In genomic region chr22:25268902-25269301, GRCh38 we compare ENCODE assay signal across 2 cellular contexts.
DNase-seq lines count a peak whose midpoint lies in the region; FAIRE-seq and TF ChIP-seq lines count a peak whose summit lies in the region.
"Not testable (repeated sequence)": the region's sequence is repeated elsewhere in the genome, so short reads cannot be mapped to it uniquely, and the experiment has no call there.

No MANE protein-coding gene starts in this region.

- not testable (repeated sequence) for H3K9me3 ChIP-seq in HEK293 (ENCODE audit: control insufficient read depth, insufficient read depth, low read depth, low read length)

- TF ChIP-seq CTCF in HEK293 (tag by site-specific recombination; IDR thresholded peaks at IDR 0.05) = not testable (repeated sequence)

- not testable (repeated sequence) for H3K4me3 ChIP-seq in HEK293 (ENCODE audit: low read depth, low read length)

- H3K27ac ChIP-seq in HEK293 (ENCODE audit: extremely low read depth, low read depth, low read length) = not testable (repeated sequence)

- POLR2A ChIA-PET in HEK293 (lab: Yijun Ruan, JAX) = not testable (repeated sequence)

- not testable (repeated sequence) for DNase-seq in urothelium cell line (ENCODE audit: low spot score)

- H3K36me3 ChIP-seq in HEK293 (ENCODE audit: control insufficient read depth in 2 of 2, insufficient read depth in 1 of 2, low read length in 2 of 2) = not testable (repeated sequence)

- CTCF ChIA-PET in HEK293 (lab: Yijun Ruan, JAX) = interaction anchor here (1.0 kb wide), 1 partner anchor 465 kb away, joined by 5 read pairs; no protein-coding TSS in a partner anchor

- H3K4me1 ChIP-seq in HEK293 (ENCODE audit: control insufficient read depth, insufficient read depth, low read length) = not testable (repeated sequence)

- FAIRE-seq in urothelium cell line (lab: Jason Lieb, UNC) = peak; percentile 70

TF ChIP-seq in HEK293, 187 proteins besides CTCF, POLR2A, EP300 and RAD21:
- TF ChIP-seq SETDB1 (IDR thresholded peaks at IDR 0.05; ENCODE audit: insufficient read length, low read length) = peak; percentile 90
